ENCODE assay signal across 7 cellular contexts in genomic region chr12:122429043-122429442, GRCh38. TPM values are rescaled to one million over a fixed set of nuclear protein-coding genes. Genes with fewer than 3 reads are reported as not detected.
DNase-seq lines count a peak whose midpoint lies in the region; ATAC-seq, FAIRE-seq and TF ChIP-seq lines count a peak whose summit lies in the region.
"Not testable (repeated sequence)": the region's sequence is repeated elsewhere in the genome, so short reads cannot be mapped to it uniquely, and the experiment has no call there.

No MANE protein-coding gene starts in this region.

- not testable (repeated sequence) for H3K9me1 ChIP-seq in K562 (ENCODE audit: control insufficient read depth, insufficient read depth, low read length)

- not testable (repeated sequence) for FAIRE-seq in K562 (lab: Jason Lieb, UNC)

- not testable (repeated sequence) for H3K36me3 ChIP-seq in HEK293 (ENCODE audit: control insufficient read depth in 2 of 2, insufficient read depth in 1 of 2, low read length in 2 of 2); K562 (ENCODE audit: control insufficient read depth, insufficient read depth, low read length); sigmoid colon

- H3K27me3 ChIP-seq in K562 (ENCODE audit: control insufficient read depth in 2 of 2, insufficient read depth in 2 of 2, low read length in 2 of 2); sigmoid colon: not testable (repeated sequence)

- H3K4me2 ChIP-seq in K562 (ENCODE audit: insufficient read depth, low read length): not testable (repeated sequence)

- not testable (repeated sequence) for TF ChIP-seq RAD21 in K562 (CRISPR knock-in tag; conservative IDR thresholded peaks at IDR 0.05 in 1 of 2, IDR thresholded peaks at IDR 0.05 in 1 of 2)

- WGBS in K562 (ENCODE audit: insufficient coverage, low coverage, missing lambda C conversion rate): 77% methylated on average over 5 of the region's 5 CpGs
- 97 to 98% methylated on average over 5 of the region's 5 CpGs for WGBS in sigmoid colon, 2 donors

- H3K4me1 ChIP-seq in HEK293 (ENCODE audit: control insufficient read depth, insufficient read depth, low read length); K562 (replicated peaks in 1 of 2; ENCODE audit: control insufficient read depth in 2 of 2, insufficient read depth in 2 of 2, low read length in 2 of 2); sigmoid colon: not testable (repeated sequence)

- not testable (repeated sequence) for ATAC-seq in K562, sciatic nerve

- H3K9ac ChIP-seq in K562 (ENCODE audit: insufficient read depth in 1 of 2, low read depth in 2 of 2, low read length in 2 of 2): not testable (repeated sequence)

- TF ChIP-seq POLR2A in K562 (conservative IDR thresholded peaks at IDR 0.05); sigmoid colon (IDR thresholded peaks at IDR 0.05): not testable (repeated sequence)

- intact Hi-C loops in K562 (cut with micrococcal nuclease); sciatic nerve (cut with DNase I); sigmoid colon (cut with DNase I): not testable (repeated sequence)

- not testable (repeated sequence) for TF ChIP-seq CTCF in 22Rv1 (IDR thresholded peaks at IDR 0.05); HEK293 (tag by site-specific recombination; IDR thresholded peaks at IDR 0.05); VCaP (conservative IDR thresholded peaks at IDR 0.05); K562 (IDR thresholded peaks at IDR 0.05 in 2 of 3, conservative IDR thresholded peaks at IDR 0.05 in 1 of 3; ENCODE audit: insufficient read depth in 2 of 3, low read depth in 1 of 3, low read length in 3 of 3); sigmoid colon (IDR thresholded peaks at IDR 0.05)

- not testable (repeated sequence) for DNase-seq in K562 (ENCODE audit: extremely low read depth in 1 of 4, low spot score in 3 of 4)
- DNase-seq in mesenteric fat pad (ENCODE audit: low spot score): peak; percentile 57
- DNase-seq in sciatic nerve (ENCODE audit: low spot score): peak; percentile 19
- peak; percentile 27 for DNase-seq in sigmoid colon

- CTCF ChIA-PET in HEK293 (lab: Yijun Ruan, JAX): interaction anchor here (0.7 kb wide), 1 partner anchor 73 kb away, joined by 4 read pairs; no protein-coding TSS in a partner anchor
- CTCF ChIA-PET in K562 (lab: Yijun Ruan, JAX; ENCODE audit: low intra/inter-chr PET ratio): not testable (repeated sequence)

- H3K27ac ChIP-seq in 22Rv1 (peak overlapping the region; percentile 82), VCaP (peak overlapping the region; percentile 78; the same call in 1 of the 2 replicates)
- H3K27ac ChIP-seq in HEK293 (ENCODE audit: extremely low read depth, low read depth, low read length); K562 (ENCODE audit: extremely low read depth, low read depth, low read length); sigmoid colon: not testable (repeated sequence)

- not testable (repeated sequence) for H3K4me3 ChIP-seq in HEK293 (ENCODE audit: low read depth, low read length); K562; sigmoid colon

- H3K79me2 ChIP-seq in K562 (ENCODE audit: control insufficient read depth, insufficient read depth, low read length): not testable (repeated sequence)

- H2AFZ ChIP-seq in K562 (ENCODE audit: low read depth, low read length): not testable (repeated sequence)

- not testable (repeated sequence) for H4K20me1 ChIP-seq in K562 (replicated peaks; ENCODE audit: control insufficient read depth, insufficient read depth, low read length)

- POLR2A ChIA-PET in HEK293 (lab: Yijun Ruan, JAX): not testable (repeated sequence)
- POLR2A ChIA-PET in K562 (lab: Yijun Ruan, JAX): interaction anchor here (0.6 to 1.3 kb wide), 3 partner anchors 10 to 339 kb away, joined by 3 to 5 read pairs (median 3); no protein-coding TSS in a partner anchor

- not testable (repeated sequence) for H3K9me3 ChIP-seq in HEK293 (ENCODE audit: control insufficient read depth, insufficient read depth, low read depth, low read length); K562 (replicated peaks; ENCODE audit: control insufficient read depth, insufficient read depth, low read depth, low read length); sigmoid colon

- not testable (repeated sequence) for TF ChIP-seq EP300 in K562 (IDR thresholded peaks at IDR 0.05; ENCODE audit: low read length); sigmoid colon (IDR thresholded peaks at IDR 0.05)

- in situ Hi-C loops in K562 (cut with MboI): not testable (repeated sequence)

- not testable (repeated sequence) for BruUV-seq in K562 (replicated peaks; lab: Mats Ljungman, UMichigan)

TF ChIP-seq in HEK293, 187 proteins besides CTCF, POLR2A, EP300 and RAD21:
- 0 out of 2 replicates have a peak, but pooled peaks have one; percentile 70 for TF ChIP-seq ZNF121 (tag by site-specific recombination; IDR thresholded peaks at IDR 0.05)

TF ChIP-seq in K562, 482 proteins besides CTCF, POLR2A, EP300 and RAD21:
- peak; percentile 45; the same call in 1 of the 2 replicates for TF ChIP-seq ZNF121 (CRISPR knock-in tag; conservative IDR thresholded peaks at IDR 0.05)

RNA-seq across cellular contexts. Expression of gene CLIP1, which starts 6.6 kb away (rescaled TPM):
- 77.3 and 128 TPM in 2 replicates for total RNA-seq in K562 (2011; cell fraction: chromatin; rRNA removed; ENCODE audit: low replicate concordance)
- total RNA-seq in K562 (2011; cell fraction: nucleolus; rRNA removed): 38.0 and 40.8 TPM in 2 replicates
- total RNA-seq in K562 (2011; cell fraction: nucleoplasm; rRNA removed): 61.1 and 81.7 TPM in 2 replicates
- 19.7 and 20.1 TPM in 2 replicates for total RNA-seq in K562 (2014; rRNA removed)
- 29.6 and 39.5 TPM in 2 replicates for total RNA-seq in K562 (2014; rRNA removed; fragmentation: Illumina TruSeq; extraction: Trizol)
- total RNA-seq in K562 (2015; rRNA removed; fragmentation: Illumina TruSeq; extraction: Trizol): 33.3 and 33.9 TPM in 2 replicates
- 24.9 and 27.8 TPM in 2 replicates for total RNA-seq in K562 (2021)
- 31.9 and 34.5 TPM in 2 replicates for polyA plus RNA-seq in K562 (2011; rRNA removed)
- 24.3 and 28.5 TPM in 2 replicates for polyA plus RNA-seq in K562 (2011; cell fraction: cytosol; rRNA removed)
- polyA plus RNA-seq in K562 (2011; cell fraction: nucleus; rRNA removed): 31.9 and 33.0 TPM in 2 replicates
- 17.8 and 31.5 TPM in 2 replicates for polyA plus RNA-seq in K562 (2012)
- 27.3 and 27.6 TPM in 2 replicates for polyA plus RNA-seq in K562 (2014; fragmentation: Illumina TruSeq; extraction: Trizol)
- polyA plus RNA-seq in K562 (2014; fragmentation: Nextera tagmentation; extraction: Ambion mirVana): 1 to 10 TPM; 5.8 to 6.1 TPM
- polyA plus RNA-seq in K562 (2014; rRNA removed): 19.1 and 21.2 TPM in 2 replicates
- polyA minus RNA-seq in K562 (2011; rRNA and poly(A)+ RNA removed): 48.7 and 54.3 TPM in 2 replicates
- polyA minus RNA-seq in K562 (2011; cell fraction: cytosol; rRNA and poly(A)+ RNA removed): 16.9 and 22.4 TPM in 2 replicates
- polyA minus RNA-seq in K562 (2011; cell fraction: nucleus; rRNA and poly(A)+ RNA removed): 17.0 and 35.5 TPM in 2 replicates
- 99.9 TPM for total RNA-seq in mesenteric fat pad
- total RNA-seq in sciatic nerve: 114 TPM
- total RNA-seq in sigmoid colon: 100 to 1,000 TPM; 159 to 257 (median 196) TPM
- polyA plus RNA-seq in sigmoid colon: 10 to 100 TPM; 16.8 to 20.1 (median 19.5) TPM
